Comparison of ENCODE assay signal across 25 cellular contexts in the genomic region with DNA sequence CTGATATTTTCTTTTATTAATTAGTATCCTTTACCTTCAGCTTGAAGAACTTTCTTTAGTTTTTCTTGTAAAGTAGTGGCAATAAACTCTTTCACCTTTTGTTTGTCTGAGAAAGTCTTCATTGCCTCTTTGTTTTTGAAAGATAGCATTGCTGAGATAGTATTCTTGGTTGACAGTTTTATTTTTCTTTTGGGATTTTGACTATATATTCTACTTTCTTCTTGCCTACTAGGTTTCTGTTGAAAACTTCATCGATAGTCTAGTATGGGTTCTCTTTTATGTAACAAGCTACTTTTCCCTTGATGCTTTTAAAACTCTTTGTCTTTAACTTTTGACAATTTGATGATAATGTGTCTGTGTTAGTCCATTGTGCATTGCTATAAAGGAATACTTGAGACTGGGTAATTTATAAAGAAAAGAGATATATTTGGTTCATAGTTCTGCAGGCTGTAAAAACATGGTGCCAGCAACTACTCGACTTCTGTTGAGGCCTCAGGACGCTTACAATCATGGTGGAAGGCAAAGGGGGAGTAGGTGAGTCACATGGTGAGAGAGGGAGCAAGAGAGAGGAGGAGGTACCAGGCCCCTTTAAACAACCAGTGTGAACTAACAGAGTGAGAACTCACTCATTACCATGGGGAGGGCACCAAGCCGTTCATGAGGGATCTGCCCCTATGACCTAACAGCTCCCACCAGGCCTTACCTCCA.
"Had no signal": no experiment of that assay in that cellular context is flagged by ENCODE, and none has a peak within 500 bp of the region (broad histone marks: within the 10 kb centered on the region; RNA-seq: fewer than 3 reads in every experiment).

No MANE protein-coding gene starts in this region.

- H3K4me1 Mint-ChIP-seq: natural killer cell; stimulated activated memory B cell treated with anti-CD40 and anti-IgM and Interleukin-4, amounts not matched to agents 10 μg/mL and 1 μg/mL and 100 μg/mL, for 72 hours had no signal

- H3K4me1 ChIP-seq: esophagus squamous epithelium, lower lobe of right lung, parathyroid adenoma, prostate gland, right atrium auricular region, spleen, testis, tibial artery had no signal

- H3K79me2 ChIP-seq: parathyroid adenoma had no signal

- H3K27ac ChIP-seq: dorsolateral prefrontal cortex, esophagus squamous epithelium, lower lobe of right lung, neutrophil, parathyroid adenoma, prostate gland, right atrium auricular region, skin epidermis, spleen, testis, tibial artery had no signal

- H3K9ac ChIP-seq: parathyroid adenoma had no signal

- FAIRE-seq: colon, endothelial cell of umbilical vein, keratinocyte had no signal

- ATAC-seq: left ventricle myocardium superior; lower lobe of right lung; natural killer cell; stimulated activated memory B cell treated with anti-CD40 and anti-IgM and Interleukin-4, amounts not matched to agents 10 μg/mL and 1 μg/mL and 100 μg/mL, for 72 hours; stimulated activated naive CD8-positive, alpha-beta T cell treated with anti-CD3 and anti-CD28 coated beads, Interleukin-15, Interleukin-2, amounts not matched to agents 100 U/mL and 50 U/mL, for 24 hours had no signal

- H3K27me3 Mint-ChIP-seq: stimulated activated memory B cell treated with anti-CD40 and anti-IgM and Interleukin-4, amounts not matched to agents 10 μg/mL and 1 μg/mL and 100 μg/mL, for 72 hours; type B pancreatic cell had no signal

- H3K4me3 Mint-ChIP-seq: natural killer cell; stimulated activated memory B cell treated with anti-CD40 and anti-IgM and Interleukin-4, amounts not matched to agents 10 μg/mL and 1 μg/mL and 100 μg/mL, for 72 hours; type B pancreatic cell had no signal

- H3K27ac Mint-ChIP-seq: natural killer cell; stimulated activated memory B cell treated with anti-CD40 and anti-IgM and Interleukin-4, amounts not matched to agents 10 μg/mL and 1 μg/mL and 100 μg/mL, for 72 hours; type B pancreatic cell had no signal

- H2AFZ ChIP-seq: parathyroid adenoma had no signal

- H3K27me3 ChIP-seq: dorsolateral prefrontal cortex, esophagus squamous epithelium, neutrophil, right atrium auricular region, spleen, testis, tibial artery had no signal

- H3K4me3 ChIP-seq: dorsolateral prefrontal cortex, esophagus squamous epithelium, lower lobe of right lung, prostate gland, right atrium auricular region, skin epidermis, spleen, testis, tibial artery had no signal

- H3K9me3 ChIP-seq: prostate gland, testis had no signal

- DNase-seq: dorsolateral prefrontal cortex; effector CD4-positive, alpha-beta T cell; esophagus squamous epithelium; foreskin melanocyte; glutamatergic neuron; hypothalamus; left ventricle myocardium superior; lower lobe of right lung; natural killer cell; spleen; stimulated activated CD4-positive, alpha-beta T cell treated with anti-CD3 and anti-CD28 coated beads, Interleukin-4, amount 100 ng/mL, for 4 hours; stimulated activated naive CD8-positive, alpha-beta T cell treated with anti-CD3 and anti-CD28 coated beads, Interleukin-15, Interleukin-2, amounts not matched to agents 100 U/mL and 50 U/mL, for 24 hours; substantia nigra; testis; tibial artery had no signal

- H3K36me3 ChIP-seq: esophagus squamous epithelium, lower lobe of right lung, neutrophil, prostate gland, right atrium auricular region, spleen, tibial artery had no signal
